ENCODE assay signal across 1 cellular context in genomic region chr10:69392481-69393000, GRCh38.
TF ChIP-seq lines count a peak whose summit lies in the region.

No MANE protein-coding gene starts in this region.

TF ChIP-seq in K562, 482 proteins besides CTCF, POLR2A, EP300 and RAD21 (continued from another document and continues in another):
- TF ChIP-seq MTA3 (IDR thresholded peaks at IDR 0.05; ENCODE audit: borderline replicate concordance), result no peak
- TF ChIP-seq ZNF280A (IDR thresholded peaks at IDR 0.05; ENCODE audit: low read depth, partially characterized antibody), result no peak
- no peak for TF ChIP-seq MCM3 (IDR thresholded peaks at IDR 0.05)
- 0 out of 2 replicates have a peak, but pooled peaks have one; percentile 31 for TF ChIP-seq E2F1 (CRISPR knock-in tag; IDR thresholded peaks at IDR 0.05)
- no peak for TF ChIP-seq BRF2 (IDR thresholded peaks at IDR 0.05; ENCODE audit: borderline replicate concordance, insufficient read depth, insufficient read length)
- no peak for TF ChIP-seq RUNX1 (IDR thresholded peaks at IDR 0.05; ENCODE audit: low read depth)
- no peak for TF ChIP-seq SMARCA4 (IDR thresholded peaks at IDR 0.05)
- TF ChIP-seq E4F1 (CRISPR knock-in tag; IDR thresholded peaks at IDR 0.05; ENCODE audit: borderline replicate concordance), result no peak
- no peak for TF ChIP-seq MTA2 (IDR thresholded peaks at IDR 0.05; ENCODE audit: low read depth)
- no peak for TF ChIP-seq ZNF668 (CRISPR knock-in tag; IDR thresholded peaks at IDR 0.05)
- TF ChIP-seq, protein P1, sequence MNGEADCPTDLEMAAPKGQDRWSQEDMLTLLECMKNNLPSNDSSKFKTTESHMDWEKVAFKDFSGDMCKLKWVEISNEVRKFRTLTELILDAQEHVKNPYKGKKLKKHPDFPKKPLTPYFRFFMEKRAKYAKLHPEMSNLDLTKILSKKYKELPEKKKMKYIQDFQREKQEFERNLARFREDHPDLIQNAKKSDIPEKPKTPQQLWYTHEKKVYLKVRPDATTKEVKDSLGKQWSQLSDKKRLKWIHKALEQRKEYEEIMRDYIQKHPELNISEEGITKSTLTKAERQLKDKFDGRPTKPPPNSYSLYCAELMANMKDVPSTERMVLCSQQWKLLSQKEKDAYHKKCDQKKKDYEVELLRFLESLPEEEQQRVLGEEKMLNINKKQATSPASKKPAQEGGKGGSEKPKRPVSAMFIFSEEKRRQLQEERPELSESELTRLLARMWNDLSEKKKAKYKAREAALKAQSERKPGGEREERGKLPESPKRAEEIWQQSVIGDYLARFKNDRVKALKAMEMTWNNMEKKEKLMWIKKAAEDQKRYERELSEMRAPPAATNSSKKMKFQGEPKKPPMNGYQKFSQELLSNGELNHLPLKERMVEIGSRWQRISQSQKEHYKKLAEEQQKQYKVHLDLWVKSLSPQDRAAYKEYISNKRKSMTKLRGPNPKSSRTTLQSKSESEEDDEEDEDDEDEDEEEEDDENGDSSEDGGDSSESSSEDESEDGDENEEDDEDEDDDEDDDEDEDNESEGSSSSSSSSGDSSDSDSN (IDR thresholded peaks at IDR 0.05; ENCODE audit: borderline replicate concordance in 1 of 2, low read depth in 2 of 2, low read length in 2 of 2), result no peak
- no peak for TF ChIP-seq SRSF9 (IDR thresholded peaks at IDR 0.05; ENCODE audit: borderline replicate concordance, low read depth, low read length)
- TF ChIP-seq KLF16 (IDR thresholded peaks at IDR 0.05), result peak; percentile 47; the same call in 1 of the 2 replicates
- TF ChIP-seq, protein P2, sequence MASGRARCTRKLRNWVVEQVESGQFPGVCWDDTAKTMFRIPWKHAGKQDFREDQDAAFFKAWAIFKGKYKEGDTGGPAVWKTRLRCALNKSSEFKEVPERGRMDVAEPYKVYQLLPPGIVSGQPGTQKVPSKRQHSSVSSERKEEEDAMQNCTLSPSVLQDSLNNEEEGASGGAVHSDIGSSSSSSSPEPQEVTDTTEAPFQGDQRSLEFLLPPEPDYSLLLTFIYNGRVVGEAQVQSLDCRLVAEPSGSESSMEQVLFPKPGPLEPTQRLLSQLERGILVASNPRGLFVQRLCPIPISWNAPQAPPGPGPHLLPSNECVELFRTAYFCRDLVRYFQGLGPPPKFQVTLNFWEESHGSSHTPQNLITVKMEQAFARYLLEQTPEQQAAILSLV (tag; IDR thresholded peaks at IDR 0.05), result peak; percentile 83
- 0 out of 2 replicates have a peak, but pooled peaks have one; percentile 47 for TF ChIP-seq FOXK1 (CRISPR knock-in tag; IDR thresholded peaks at IDR 0.05; ENCODE audit: borderline replicate concordance)
- TF ChIP-seq E2F3 (CRISPR knock-in tag; IDR thresholded peaks at IDR 0.05), result no peak
- TF ChIP-seq RCOR1 (IDR thresholded peaks at IDR 0.05; ENCODE audit: borderline replicate concordance in 1 of 2, low read depth in 2 of 2, low read length in 2 of 2), result peak in 1 of 2 experiments; percentile 77; a peak in 1 of 4 replicates
- no peak for TF ChIP-seq BRD9 (IDR thresholded peaks at IDR 0.05; ENCODE audit: low read depth, partially characterized antibody)
- TF ChIP-seq BHLHE40 (IDR thresholded peaks at IDR 0.05; ENCODE audit: low read length), result 0 out of 2 replicates have a peak, but pooled peaks have one; percentile 31
- TF ChIP-seq FOXP1 (CRISPR knock-in tag; IDR thresholded peaks at IDR 0.05), result no peak
- 0 out of 2 replicates have a peak, but pooled peaks have one; percentile 44 for TF ChIP-seq ZNF431 (CRISPR knock-in tag; IDR thresholded peaks at IDR 0.05)
- TF ChIP-seq HNRNPH1 (optimal IDR thresholded peaks at IDR 0.05; ENCODE audit: low read depth, low read length), result no peak
- TF ChIP-seq, protein P3, sequence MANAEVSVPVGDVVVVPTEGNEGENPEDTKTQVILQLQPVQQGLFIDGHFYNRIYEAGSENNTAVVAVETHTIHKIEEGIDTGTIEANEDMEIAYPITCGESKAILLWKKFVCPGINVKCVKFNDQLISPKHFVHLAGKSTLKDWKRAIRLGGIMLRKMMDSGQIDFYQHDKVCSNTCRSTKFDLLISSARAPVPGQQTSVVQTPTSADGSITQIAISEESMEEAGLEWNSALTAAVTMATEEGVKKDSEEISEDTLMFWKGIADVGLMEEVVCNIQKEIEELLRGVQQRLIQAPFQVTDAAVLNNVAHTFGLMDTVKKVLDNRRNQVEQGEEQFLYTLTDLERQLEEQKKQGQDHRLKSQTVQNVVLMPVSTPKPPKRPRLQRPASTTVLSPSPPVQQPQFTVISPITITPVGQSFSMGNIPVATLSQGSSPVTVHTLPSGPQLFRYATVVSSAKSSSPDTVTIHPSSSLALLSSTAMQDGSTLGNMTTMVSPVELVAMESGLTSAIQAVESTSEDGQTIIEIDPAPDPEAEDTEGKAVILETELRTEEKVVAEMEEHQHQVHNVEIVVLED (CRISPR knock-in tag; IDR thresholded peaks at IDR 0.05), result no peak
- no peak for TF ChIP-seq ZNF253 (CRISPR knock-in tag; conservative IDR thresholded peaks at IDR 0.05)
- TF ChIP-seq KDM2B (CRISPR knock-in tag; IDR thresholded peaks at IDR 0.05), result no peak
- no peak for TF ChIP-seq ZNF696 (CRISPR knock-in tag; conservative IDR thresholded peaks at IDR 0.05)
- TF ChIP-seq EP400 (IDR thresholded peaks at IDR 0.05), result no peak
- TF ChIP-seq RBM14 (IDR thresholded peaks at IDR 0.05; ENCODE audit: borderline replicate concordance, insufficient read depth, low read depth, low read length), result no peak
- TF ChIP-seq PML (IDR thresholded peaks at IDR 0.05; ENCODE audit: low read length), result no peak
- TF ChIP-seq KAT8 (IDR thresholded peaks at IDR 0.05; ENCODE audit: low read depth), result no peak
- no peak; a peak in 1 of 4 replicates for TF ChIP-seq TBL1XR1 (IDR thresholded peaks at IDR 0.05; ENCODE audit: low read length in 2 of 2)
- TF ChIP-seq, protein P4, sequence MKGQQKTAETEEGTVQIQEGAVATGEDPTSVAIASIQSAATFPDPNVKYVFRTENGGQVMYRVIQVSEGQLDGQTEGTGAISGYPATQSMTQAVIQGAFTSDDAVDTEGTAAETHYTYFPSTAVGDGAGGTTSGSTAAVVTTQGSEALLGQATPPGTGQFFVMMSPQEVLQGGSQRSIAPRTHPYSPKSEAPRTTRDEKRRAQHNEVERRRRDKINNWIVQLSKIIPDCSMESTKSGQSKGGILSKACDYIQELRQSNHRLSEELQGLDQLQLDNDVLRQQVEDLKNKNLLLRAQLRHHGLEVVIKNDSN (CRISPR knock-in tag; IDR thresholded peaks at IDR 0.05), result peak; percentile 22; the same call in 1 of the 2 replicates
- TF ChIP-seq POLR2AphosphoS2 (IDR thresholded peaks at IDR 0.05; ENCODE audit: low read length), result peak; percentile 89
- no peak for TF ChIP-seq SMARCB1 (IDR thresholded peaks at IDR 0.05; ENCODE audit: insufficient read length, low read depth)
- no peak for TF ChIP-seq HNRNPL (IDR thresholded peaks at IDR 0.05; ENCODE audit: low read depth, low read length)
- peak; percentile 71; the same call in 1 of the 2 replicates for TF ChIP-seq MYNN (IDR thresholded peaks at IDR 0.05)
- no peak for TF ChIP-seq MYNN (CRISPR knock-in tag; IDR thresholded peaks at IDR 0.05)
- TF ChIP-seq ZNF589 (CRISPR knock-in tag; IDR thresholded peaks at IDR 0.05; ENCODE audit: low read depth), result no peak
- no peak for TF ChIP-seq ZNF282 (CRISPR knock-in tag; IDR thresholded peaks at IDR 0.05)
- peak; percentile 26 for TF ChIP-seq POLR2B (IDR thresholded peaks at IDR 0.05; ENCODE audit: low read depth, partially characterized antibody)
- TF ChIP-seq, protein P5, sequence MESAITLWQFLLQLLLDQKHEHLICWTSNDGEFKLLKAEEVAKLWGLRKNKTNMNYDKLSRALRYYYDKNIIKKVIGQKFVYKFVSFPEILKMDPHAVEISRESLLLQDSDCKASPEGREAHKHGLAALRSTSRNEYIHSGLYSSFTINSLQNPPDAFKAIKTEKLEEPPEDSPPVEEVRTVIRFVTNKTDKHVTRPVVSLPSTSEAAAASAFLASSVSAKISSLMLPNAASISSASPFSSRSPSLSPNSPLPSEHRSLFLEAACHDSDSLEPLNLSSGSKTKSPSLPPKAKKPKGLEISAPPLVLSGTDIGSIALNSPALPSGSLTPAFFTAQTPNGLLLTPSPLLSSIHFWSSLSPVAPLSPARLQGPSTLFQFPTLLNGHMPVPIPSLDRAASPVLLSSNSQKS (CRISPR knock-in tag; IDR thresholded peaks at IDR 0.05), result no peak
- no peak for TF ChIP-seq ATF1 (CRISPR knock-in tag; IDR thresholded peaks at IDR 0.05)
- 0 out of 2 replicates have a peak, but pooled peaks have one; percentile 14 for TF ChIP-seq ATF1 (tag; IDR thresholded peaks at IDR 0.05)
- TF ChIP-seq, protein P6, sequence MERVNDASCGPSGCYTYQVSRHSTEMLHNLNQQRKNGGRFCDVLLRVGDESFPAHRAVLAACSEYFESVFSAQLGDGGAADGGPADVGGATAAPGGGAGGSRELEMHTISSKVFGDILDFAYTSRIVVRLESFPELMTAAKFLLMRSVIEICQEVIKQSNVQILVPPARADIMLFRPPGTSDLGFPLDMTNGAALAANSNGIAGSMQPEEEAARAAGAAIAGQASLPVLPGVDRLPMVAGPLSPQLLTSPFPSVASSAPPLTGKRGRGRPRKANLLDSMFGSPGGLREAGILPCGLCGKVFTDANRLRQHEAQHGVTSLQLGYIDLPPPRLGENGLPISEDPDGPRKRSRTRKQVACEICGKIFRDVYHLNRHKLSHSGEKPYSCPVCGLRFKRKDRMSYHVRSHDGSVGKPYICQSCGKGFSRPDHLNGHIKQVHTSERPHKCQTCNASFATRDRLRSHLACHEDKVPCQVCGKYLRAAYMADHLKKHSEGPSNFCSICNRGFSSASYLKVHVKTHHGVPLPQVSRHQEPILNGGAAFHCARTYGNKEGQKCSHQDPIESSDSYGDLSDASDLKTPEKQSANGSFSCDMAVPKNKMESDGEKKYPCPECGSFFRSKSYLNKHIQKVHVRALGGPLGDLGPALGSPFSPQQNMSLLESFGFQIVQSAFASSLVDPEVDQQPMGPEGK (CRISPR knock-in tag; IDR thresholded peaks at IDR 0.05; ENCODE audit: borderline replicate concordance), result 0 out of 2 replicates have a peak, but pooled peaks have one; percentile 38
- 0 out of 4 replicates have a peak, but pooled peaks of 1 of the 2 experiments have one; percentile 42 for TF ChIP-seq SRF (CRISPR knock-in tag; IDR thresholded peaks at IDR 0.05)
- TF ChIP-seq RBBP5 (IDR thresholded peaks at IDR 0.05; ENCODE audit: borderline replicate concordance, insufficient read depth, low read length, poor library complexity, severe bottlenecking), result no peak
- TF ChIP-seq ELF2 (CRISPR knock-in tag; IDR thresholded peaks at IDR 0.05), result no peak
- no peak for TF ChIP-seq ZNF197 (CRISPR knock-in tag; IDR thresholded peaks at IDR 0.05; ENCODE audit: low read depth)
- TF ChIP-seq SIRT6 (IDR thresholded peaks at IDR 0.05; ENCODE audit: low read depth, low read length), result no peak
- TF ChIP-seq STAT5A (IDR thresholded peaks at IDR 0.05; ENCODE audit: borderline replicate concordance, low read length), result no peak
- no peak for TF ChIP-seq TSC22D4 (tag; IDR thresholded peaks at IDR 0.05)
- TF ChIP-seq CC2D1A (IDR thresholded peaks at IDR 0.05), result peak; percentile 77
- no peak for TF ChIP-seq RFX1 (IDR thresholded peaks at IDR 0.05)
- 0 out of 2 replicates have a peak, but pooled peaks have one; percentile 23 for TF ChIP-seq ZNF24 (IDR thresholded peaks at IDR 0.05)
- no peak for TF ChIP-seq SAP30 (IDR thresholded peaks at IDR 0.05; ENCODE audit: borderline replicate concordance, insufficient read depth, low read depth, low read length, poor library complexity, severe bottlenecking)
- TF ChIP-seq ID3 (CRISPR knock-in tag; IDR thresholded peaks at IDR 0.05), result no peak
- TF ChIP-seq ID3 (tag; IDR thresholded peaks at IDR 0.05), result no peak
